1 cellular context compared by ENCODE assay signal in genomic region chr16:54283735-54284318, GRCh38.
TF ChIP-seq lines count a peak whose summit lies in the region.

No MANE protein-coding gene starts in this region.

TF ChIP-seq in SK-N-SH, 30 proteins besides CTCF, POLR2A, EP300 and RAD21 (continued from another document):
- no peak for TF ChIP-seq REST (IDR thresholded peaks at IDR 0.05; ENCODE audit: low read depth, low read length)
- no peak for TF ChIP-seq TEAD4 (IDR thresholded peaks at IDR 0.05; ENCODE audit: borderline replicate concordance, insufficient read depth)
- TF ChIP-seq YY1 (IDR thresholded peaks at IDR 0.05; ENCODE audit: low read depth): no peak
- no peak for TF ChIP-seq USF1 (IDR thresholded peaks at IDR 0.05; ENCODE audit: borderline replicate concordance, low read depth)
- no peak for TF ChIP-seq FOXJ3 (CRISPR knock-in tag; IDR thresholded peaks at IDR 0.05)
- no peak for TF ChIP-seq RCOR1 (IDR thresholded peaks at IDR 0.05; ENCODE audit: low read length)
- TF ChIP-seq GATA2 (CRISPR knock-in tag; IDR thresholded peaks at IDR 0.05): no peak
- TF ChIP-seq JUND (IDR thresholded peaks at IDR 0.05): no peak
- no peak for TF ChIP-seq RFX5 (IDR thresholded peaks at IDR 0.05; ENCODE audit: low read length)
- TF ChIP-seq GABPA (IDR thresholded peaks at IDR 0.05; ENCODE audit: low read depth): no peak
- no peak for TF ChIP-seq POLR2AphosphoS5 (IDR thresholded peaks at IDR 0.05; ENCODE audit: low read depth, low read length)
- no peak for TF ChIP-seq TCF12 (IDR thresholded peaks at IDR 0.05)
- no peak for TF ChIP-seq NRF1 (IDR thresholded peaks at IDR 0.05; ENCODE audit: low read depth, low read length)
